ENCODE assay signal across 8 cellular contexts in genomic region chr12:52870361-52871290, GRCh38. TPM values are rescaled to one million over a fixed set of nuclear protein-coding genes. Genes with fewer than 3 reads are reported as not detected.
DNase-seq lines count a peak whose midpoint lies in the region; ATAC-seq, FAIRE-seq and TF ChIP-seq lines count a peak whose summit lies in the region.

No MANE protein-coding gene starts in this region.

- H3K27me3 ChIP-seq in SJCRH30 (no peaks in the 10 kb centered on the region), smooth muscle cell (ENCODE audit: low read depth) (no peaks in the 10 kb centered on the region)

- intact Hi-C loops in left ventricle myocardium superior (cut with micrococcal nuclease): loop anchor here (10.0 kb wide), 2 partner anchors 496 to 716 kb away; no protein-coding TSS in a partner anchor

- no peak overlapping the region for H3K4me3 ChIP-seq in A549
- H3K4me3 ChIP-seq in SJCRH30: no peak overlapping the region
- no peak overlapping the region for H3K4me3 ChIP-seq in smooth muscle cell

- no peaks in the 10 kb centered on the region for H3K36me3 ChIP-seq in SJCRH30
- no peaks in the 10 kb centered on the region for H3K36me3 ChIP-seq in smooth muscle cell (ENCODE audit: low read depth)

- peaks cover 16% of the 10 kb centered on the region for H3F3A ChIP-seq in smooth muscle cell (ENCODE audit: low read depth)

- peak; percentile 98 to 100 for TF ChIP-seq RAD21 in A549 (conservative IDR thresholded peaks at IDR 0.05 in 1 of 2, IDR thresholded peaks at IDR 0.05 in 1 of 2)

- POLR2A ChIA-PET in A549 (lab: Yijun Ruan, JAX): interaction anchor here (1.0 to 1.3 kb wide), 4 partner anchors 9 to 723 kb away, joined by 3 to 4 read pairs (median 4); no protein-coding TSS in a partner anchor

- no peaks in the 10 kb centered on the region for H4K20me1 ChIP-seq in smooth muscle cell (ENCODE audit: low read depth)

- peak; percentile 83 to 86 for DNase-seq in A549 (ENCODE audit: low read depth in 1 of 2, low spot score in 1 of 2)
- DNase-seq in GM12892 (ENCODE audit: insufficient read length): peak; percentile 64
- DNase-seq in SJCRH30: peak; percentile 50 to 69
- peak; percentile 81 for DNase-seq in activated naive CD4-positive, alpha-beta T cell treated with anti-CD3 and anti-CD28 coated beads, Interleukin-2, amount 50 U/mL, for 16 hours
- DNase-seq in left ventricle myocardium superior: peak; percentile 74
- DNase-seq in smooth muscle cell (lab: John Stamatoyannopoulos, UW; ENCODE audit: unreplicated experiment): peak; percentile 30

- H3K27ac ChIP-seq in A549: peak overlapping the region; percentile 94 to 97
- no peak overlapping the region for H3K27ac ChIP-seq in SJCRH30
- H3K27ac ChIP-seq in smooth muscle cell (ENCODE audit: low read depth): peak overlapping the region; percentile 97

- peak overlapping the region; percentile 72 for H3K4me2 ChIP-seq in A549
- H3K4me2 ChIP-seq in smooth muscle cell: peak overlapping the region; percentile 58

- TF ChIP-seq EP300 in A549 (IDR thresholded peaks at IDR 0.05): no peak

- peak; percentile 96 for TF ChIP-seq CTCF in A549 (IDR thresholded peaks at IDR 0.05)
- peak; percentile 78 for TF ChIP-seq CTCF in smooth muscle cell (IDR thresholded peaks at IDR 0.05; ENCODE audit: borderline replicate concordance, insufficient read depth, poor library complexity, severe bottlenecking)

- CTCF ChIA-PET in A549 (lab: Yijun Ruan, JAX): interaction anchor here (0.5 to 25.7 kb wide), 58 partner anchors 8 to 845 kb away, joined by 3 to 1221 read pairs (median 4); partner anchors contain the start of genes KRT73, KRT74, KRT84 and KRT85

- no peaks in the 10 kb centered on the region for H3K79me2 ChIP-seq in smooth muscle cell (ENCODE audit: low read depth)

- TF ChIP-seq POLR2A in A549 (IDR thresholded peaks at IDR 0.05; ENCODE audit: low read length): no peak
- TF ChIP-seq POLR2A in GM12892 (IDR thresholded peaks at IDR 0.05; ENCODE audit: low read depth, low read length): no peak

- WGBS in A549 (ENCODE audit: missing lambda C conversion rate): 14% methylated on average over 14 of the region's 14 CpGs
- 35% methylated on average over 14 of the region's 14 CpGs for WGBS in smooth muscle cell (ENCODE audit: low lambda C conversion rate)

- H3K9me3 ChIP-seq in A549 (no peaks in the 10 kb centered on the region), SJCRH30 (replicated peaks) (no peaks in the 10 kb centered on the region), smooth muscle cell (replicated peaks; ENCODE audit: low read depth) (no peaks in the 10 kb centered on the region)

- H3K9ac ChIP-seq in smooth muscle cell (ENCODE audit: low read depth): peak overlapping the region; percentile 13

- H2AFZ ChIP-seq in smooth muscle cell (ENCODE audit: low read depth): no peak overlapping the region

- ATAC-seq in A549 (peak; percentile 33 to 71), HG03159 (IDR thresholded peaks at IDR 0.05; ENCODE audit: unreplicated experiment) (peak; percentile 62), left ventricle myocardium superior (peak; percentile 39), HG03139 (IDR thresholded peaks at IDR 0.05; ENCODE audit: unreplicated experiment) (no peak)

- FAIRE-seq in A549 (lab: Jason Lieb, UNC) (no peak), GM12892 (lab: Jason Lieb, UNC) (no peak)

- H3K4me1 ChIP-seq in A549: peaks cover 80% of the 10 kb centered on the region
- H3K4me1 ChIP-seq in SJCRH30: peaks cover 26% of the 10 kb centered on the region
- H3K4me1 ChIP-seq in smooth muscle cell (ENCODE audit: low read depth): peaks cover 14% of the 10 kb centered on the region

TF ChIP-seq in A549, 52 proteins besides CTCF, POLR2A, EP300 and RAD21:
- TF ChIP-seq HOXB5 (CRISPR knock-in tag; IDR thresholded peaks at IDR 0.05) (peak; percentile 54; the same call in 1 of the 2 replicates), RCOR1 (IDR thresholded peaks at IDR 0.05; ENCODE audit: low read depth, low read length) (no peak), HOXB13 (CRISPR knock-in tag; IDR thresholded peaks at IDR 0.05; ENCODE audit: low read depth) (peak; percentile 36; the same call in 1 of the 2 replicates), SMC3 (IDR thresholded peaks at IDR 0.05) (peak; percentile 95)
- TF ChIP-seq, protein P1, sequence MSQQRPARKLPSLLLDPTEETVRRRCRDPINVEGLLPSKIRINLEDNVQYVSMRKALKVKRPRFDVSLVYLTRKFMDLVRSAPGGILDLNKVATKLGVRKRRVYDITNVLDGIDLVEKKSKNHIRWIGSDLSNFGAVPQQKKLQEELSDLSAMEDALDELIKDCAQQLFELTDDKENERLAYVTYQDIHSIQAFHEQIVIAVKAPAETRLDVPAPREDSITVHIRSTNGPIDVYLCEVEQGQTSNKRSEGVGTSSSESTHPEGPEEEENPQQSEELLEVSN (IDR thresholded peaks at IDR 0.05; ENCODE audit: borderline replicate concordance, low read depth): 0 out of 2 replicates have a peak, but pooled peaks have one; percentile 31

RNA-seq across cellular contexts. Expression of gene KRT78, which starts 21.8 kb away (rescaled TPM):
- polyA plus RNA-seq in A549 (2011; rRNA removed) (0.09 TPM in 1 of 2 replicates, not detected in the other), A549 (2017; fragmentation: RNase III; extraction: RNeasy Plus Mini Kit Qiagen cat#74134 plus additional on column Dnase treatment) (0.12 TPM in 2 of 3 replicates, not detected in the other), smooth muscle cell (1.6 TPM in 1 of 2 replicates, not detected in the other)
- polyA plus RNA-seq in A549 (2012; cell fraction: cytosol; rRNA removed): 0.03 TPM in 2 replicates
- polyA plus RNA-seq in A549 (2012; cell fraction: nucleus; rRNA removed): 0.20 and 0.29 TPM in 2 replicates
- 0.17 TPM in 1 of 2 replicates, not detected in the other for polyA minus RNA-seq in A549 (2011; rRNA and poly(A)+ RNA removed)
- not detected for polyA plus RNA-seq in GM12892 (2012; ENCODE audit: missing spikeins)
- total RNA-seq in SJCRH30 (2014; rRNA removed; shearing (Covaris generic)): not detected in 2 replicates
- total RNA-seq in left ventricle myocardium superior (not detected), smooth muscle cell (1.2 and 2.7 TPM in 2 replicates)

RNA-seq across cellular contexts. Expression of gene KRT8, which starts 34.2 kb away (rescaled TPM):
- polyA plus RNA-seq in A549 (2011; rRNA removed) (1,385 and 2,250 TPM in 2 replicates), A549 (2017; fragmentation: RNase III; extraction: RNeasy Plus Mini Kit Qiagen cat#74134 plus additional on column Dnase treatment) (3,173 to 3,781 TPM (median 3,633 TPM) in 3 replicates), smooth muscle cell (1,025 and 2,331 TPM in 2 replicates)
- 2,547 and 2,774 TPM in 2 replicates for polyA plus RNA-seq in A549 (2012; cell fraction: cytosol; rRNA removed)
- 3,370 and 4,681 TPM in 2 replicates for polyA plus RNA-seq in A549 (2012; cell fraction: nucleus; rRNA removed)
- 2,077 and 2,477 TPM in 2 replicates for polyA minus RNA-seq in A549 (2011; rRNA and poly(A)+ RNA removed)
- polyA plus RNA-seq in GM12892 (2012; ENCODE audit: missing spikeins): 0.47 TPM
- total RNA-seq in SJCRH30 (2014; rRNA removed; shearing (Covaris generic)): 1.7 and 2.4 TPM in 2 replicates
- total RNA-seq in left ventricle myocardium superior (100 TPM), smooth muscle cell (694 and 929 TPM in 2 replicates)

RNA-seq across cellular contexts. Expression of gene KRT79, which starts 36.5 kb away (rescaled TPM):
- 0.05 and 0.07 TPM in 2 replicates for polyA plus RNA-seq in A549 (2011; rRNA removed)
- polyA plus RNA-seq in A549 (2012; cell fraction: cytosol; rRNA removed): 0.04 and 0.07 TPM in 2 replicates
- polyA plus RNA-seq in A549 (2012; cell fraction: nucleus; rRNA removed): 0.12 and 0.47 TPM in 2 replicates
- 0.08 TPM in 1 of 3 replicates, not detected in the others for polyA plus RNA-seq in A549 (2017; fragmentation: RNase III; extraction: RNeasy Plus Mini Kit Qiagen cat#74134 plus additional on column Dnase treatment)
- polyA minus RNA-seq in A549 (2011; rRNA and poly(A)+ RNA removed): 0.29 TPM in 1 of 2 replicates, not detected in the other
- not detected for polyA plus RNA-seq in GM12892 (2012; ENCODE audit: missing spikeins)
- not detected in 2 replicates for total RNA-seq in SJCRH30 (2014; rRNA removed; shearing (Covaris generic))
- total RNA-seq in left ventricle myocardium superior: not detected
- 0.85 and 3.4 TPM in 2 replicates for total RNA-seq in smooth muscle cell
- 4.1 and 5.5 TPM in 2 replicates for polyA plus RNA-seq in smooth muscle cell

RNA-seq across cellular contexts. Expression of gene KRT4, which starts 56.7 kb away (rescaled TPM):
- polyA plus RNA-seq in A549 (2011; rRNA removed) (12.7 and 12.8 TPM in 2 replicates), A549 (2017; fragmentation: RNase III; extraction: RNeasy Plus Mini Kit Qiagen cat#74134 plus additional on column Dnase treatment) (2.1 to 3.2 TPM (median 2.8 TPM) in 3 replicates), smooth muscle cell (not detected in 2 replicates)
- 10.2 and 10.3 TPM in 2 replicates for polyA plus RNA-seq in A549 (2012; cell fraction: cytosol; rRNA removed)
- polyA plus RNA-seq in A549 (2012; cell fraction: nucleus; rRNA removed): 10.0 and 11.4 TPM in 2 replicates
- polyA minus RNA-seq in A549 (2011; rRNA and poly(A)+ RNA removed): 13.4 and 14.5 TPM in 2 replicates
- polyA plus RNA-seq in GM12892 (2012; ENCODE audit: missing spikeins): not detected
- total RNA-seq in SJCRH30 (2014; rRNA removed; shearing (Covaris generic)): not detected in 2 replicates
- total RNA-seq in left ventricle myocardium superior (not detected), smooth muscle cell (0.45 TPM in 1 of 2 replicates, not detected in the other)

Comparison
In these comparisons a context has a peak if more than half of its experiments do, and no peak if none do; other contexts are left out.
1. DNase-seq: peak in every context shown above with its lines; median percentile 84 in A549; 81 in activated naive CD4-positive, alpha-beta T cell treated with anti-CD3 and anti-CD28 coated beads, Interleukin-2, amount 50 U/mL, for 16 hours; 74 in left ventricle myocardium superior; 64 in GM12892; 60 in SJCRH30; 30 in smooth muscle cell.
2. RNA of gene KRT8, which starts 34.2 kb away (total RNA-seq): 694 to 929 TPM in smooth muscle cell and 100 TPM in left ventricle myocardium superior (single experiment); 1.7 to 2.4 TPM in SJCRH30; every median in the first group is over 10 times any median in the second.